ENCODE assay signal across 1 cellular context in the genomic region with DNA sequence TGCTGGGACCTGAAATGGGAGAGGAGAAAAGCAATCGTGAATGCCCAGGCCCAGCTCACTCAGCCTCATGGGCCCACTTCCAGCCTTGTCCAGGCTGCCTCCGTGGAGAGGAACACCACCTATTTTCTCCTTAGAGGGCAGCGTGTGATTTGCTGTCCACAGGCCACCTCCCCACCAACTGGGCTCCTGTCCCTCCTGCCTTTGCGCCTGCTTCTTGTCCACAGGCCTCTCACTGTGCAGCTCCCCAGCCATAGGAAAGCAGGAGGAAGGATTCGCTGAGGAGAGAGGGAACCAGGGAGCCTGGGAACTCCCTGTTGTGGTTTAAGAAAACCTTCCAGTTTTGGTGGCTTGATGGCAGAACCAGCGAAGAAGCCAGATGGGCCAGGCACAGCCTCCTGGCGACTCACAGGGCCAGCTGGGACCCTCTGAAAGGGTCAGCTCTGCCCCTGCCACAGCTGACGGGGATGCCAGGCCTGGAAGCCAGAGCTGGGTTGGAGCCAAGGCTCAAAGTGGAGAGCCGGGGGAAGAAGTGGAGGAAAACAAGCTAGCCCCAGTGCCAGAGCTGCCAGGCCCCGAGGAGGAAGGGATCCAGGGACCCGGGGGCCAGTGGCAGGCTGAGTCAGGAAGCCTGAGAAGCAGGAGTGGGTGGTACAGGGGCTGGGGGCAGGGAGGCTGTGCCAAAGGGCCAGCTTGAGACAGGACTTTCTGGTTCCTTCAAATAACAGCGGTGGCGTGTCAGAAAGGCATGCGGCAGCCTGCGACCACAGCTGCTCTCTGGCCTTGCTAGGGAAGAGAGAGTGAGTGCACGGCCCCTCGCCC.
TF ChIP-seq lines count a peak whose summit lies in the region.

No MANE protein-coding gene starts in this region.

TF ChIP-seq in HepG2, 621 proteins besides CTCF, POLR2A, EP300 and RAD21:
- TF ChIP-seq, protein P1, sequence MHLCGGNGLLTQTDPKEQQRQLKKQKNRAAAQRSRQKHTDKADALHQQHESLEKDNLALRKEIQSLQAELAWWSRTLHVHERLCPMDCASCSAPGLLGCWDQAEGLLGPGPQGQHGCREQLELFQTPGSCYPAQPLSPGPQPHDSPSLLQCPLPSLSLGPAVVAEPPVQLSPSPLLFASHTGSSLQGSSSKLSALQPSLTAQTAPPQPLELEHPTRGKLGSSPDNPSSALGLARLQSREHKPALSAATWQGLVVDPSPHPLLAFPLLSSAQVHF (CRISPR knock-in tag; IDR thresholded peaks at IDR 0.05): 0 out of 2 replicates have a peak, but pooled peaks have one; percentile 24
- TF ChIP-seq NRL (CRISPR knock-in tag; IDR thresholded peaks at IDR 0.05; ENCODE audit: borderline replicate concordance) (0 out of 2 replicates have a peak, but pooled peaks have one; percentile 36), ZSCAN9 (CRISPR knock-in tag; IDR thresholded peaks at IDR 0.05; ENCODE audit: borderline replicate concordance) (no peak), ZNF160 (CRISPR knock-in tag; IDR thresholded peaks at IDR 0.05) (no peak)
- TF ChIP-seq, protein P2, sequence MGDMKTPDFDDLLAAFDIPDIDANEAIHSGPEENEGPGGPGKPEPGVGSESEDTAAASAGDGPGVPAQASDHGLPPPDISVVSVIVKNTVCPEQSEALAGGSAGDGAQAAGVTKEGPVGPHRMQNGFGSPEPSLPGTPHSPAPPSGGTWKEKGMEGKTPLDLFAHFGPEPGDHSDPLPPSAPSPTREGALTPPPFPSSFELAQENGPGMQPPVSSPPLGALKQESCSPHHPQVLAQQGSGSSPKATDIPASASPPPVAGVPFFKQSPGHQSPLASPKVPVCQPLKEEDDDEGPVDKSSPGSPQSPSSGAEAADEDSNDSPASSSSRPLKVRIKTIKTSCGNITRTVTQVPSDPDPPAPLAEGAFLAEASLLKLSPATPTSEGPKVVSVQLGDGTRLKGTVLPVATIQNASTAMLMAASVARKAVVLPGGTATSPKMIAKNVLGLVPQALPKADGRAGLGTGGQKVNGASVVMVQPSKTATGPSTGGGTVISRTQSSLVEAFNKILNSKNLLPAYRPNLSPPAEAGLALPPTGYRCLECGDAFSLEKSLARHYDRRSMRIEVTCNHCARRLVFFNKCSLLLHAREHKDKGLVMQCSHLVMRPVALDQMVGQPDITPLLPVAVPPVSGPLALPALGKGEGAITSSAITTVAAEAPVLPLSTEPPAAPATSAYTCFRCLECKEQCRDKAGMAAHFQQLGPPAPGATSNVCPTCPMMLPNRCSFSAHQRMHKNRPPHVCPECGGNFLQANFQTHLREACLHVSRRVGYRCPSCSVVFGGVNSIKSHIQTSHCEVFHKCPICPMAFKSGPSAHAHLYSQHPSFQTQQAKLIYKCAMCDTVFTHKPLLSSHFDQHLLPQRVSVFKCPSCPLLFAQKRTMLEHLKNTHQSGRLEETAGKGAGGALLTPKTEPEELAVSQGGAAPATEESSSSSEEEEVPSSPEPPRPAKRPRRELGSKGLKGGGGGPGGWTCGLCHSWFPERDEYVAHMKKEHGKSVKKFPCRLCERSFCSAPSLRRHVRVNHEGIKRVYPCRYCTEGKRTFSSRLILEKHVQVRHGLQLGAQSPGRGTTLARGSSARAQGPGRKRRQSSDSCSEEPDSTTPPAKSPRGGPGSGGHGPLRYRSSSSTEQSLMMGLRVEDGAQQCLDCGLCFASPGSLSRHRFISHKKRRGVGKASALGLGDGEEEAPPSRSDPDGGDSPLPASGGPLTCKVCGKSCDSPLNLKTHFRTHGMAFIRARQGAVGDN (CRISPR knock-in tag; IDR thresholded peaks at IDR 0.05): peak; percentile 8; the same call in 1 of the 2 replicates
TF ChIP-seq in HepG2: peak in this region for 3.
